In genomic region chr20:10433623-10434466, GRCh38 we compare ENCODE assay signal across 8 cellular contexts. TPM values are rescaled to one million over a fixed set of nuclear protein-coding genes. Genes with fewer than 3 reads are reported as not detected.
DNase-seq lines count a peak whose midpoint lies in the region; ATAC-seq, FAIRE-seq and TF ChIP-seq lines count a peak whose summit lies in the region.

Gene MKKS (minus strand): TSS chr20:10434222. CDS start chr20:10413514, 20,708 bp downstream.

- TF ChIP-seq CTCF in AG04450 (IDR thresholded peaks at IDR 0.05; ENCODE audit: low read depth, low read length), result peak; percentile 29; the same call in 1 of the 2 replicates
- TF ChIP-seq CTCF in kidney (IDR thresholded peaks at IDR 0.05; ENCODE audit: borderline replicate concordance, extremely low read depth, insufficient read depth), result no peak

- POLR2A ChIA-PET in AG04450 (lab: Yijun Ruan, JAX), result interaction anchor here (1.2 to 2.0 kb wide), 6 partner anchors 9 to 783 kb away, joined by 3 to 13 read pairs (median 4); partner anchors contain the start of gene JAG1

- H3K27ac ChIP-seq in AG04450 (ENCODE audit: low read depth, low read length) (peak within 1 kb of the TSS; percentile 22), caudate nucleus (ENCODE audit: low read depth, low read length) (peak within 1 kb of the TSS; percentile 87), kidney (ENCODE audit: low read depth in 2 of 2, low read length in 2 of 2) (peak within 1 kb of the TSS; percentile 95 to 97)

- CTCF ChIA-PET in AG04450 (lab: Charles Lee), result interaction anchor here (0.5 to 2.1 kb wide), 7 partner anchors 119 to 1109 kb away, joined by 3 to 8 read pairs (median 5); no protein-coding TSS in a partner anchor

- H3K27me3 ChIP-seq in AG04450 (ENCODE audit: control insufficient read depth, insufficient read depth, low read length), result no peaks in the 10 kb centered on the region

- H3K4me1 ChIP-seq in kidney (ENCODE audit: control insufficient read depth in 1 of 2, insufficient read depth in 1 of 2, low read depth in 1 of 2, low read length in 2 of 2), result peaks cover 0 to 8% of the 10 kb centered on the region in 2 donors

- H3K4me3 ChIP-seq in AG04450 (ENCODE audit: low read depth, low read length) (peak within 1 kb of the TSS; percentile 89), kidney (ENCODE audit: low read length in 2 of 2) (peak within 1 kb of the TSS; percentile 86 to 94)

- ATAC-seq in GM18907 (IDR thresholded peaks at IDR 0.05; ENCODE audit: unreplicated experiment) (peak; percentile 65), HG03135 (IDR thresholded peaks at IDR 0.05; ENCODE audit: unreplicated experiment) (peak; percentile 58)

- peak within 1 kb of the TSS; percentile 72 to 91 for H3K9ac ChIP-seq in kidney (ENCODE audit: low read length in 2 of 2)

- no peak for FAIRE-seq in kidney (lab: Jason Lieb, UNC)

- intact Hi-C loops in kidney (cut with DNase I), result no loop called here

- H3K36me3 ChIP-seq in kidney (ENCODE audit: control insufficient read depth in 1 of 2, insufficient read depth in 2 of 2, low read length in 2 of 2), result no peaks in the 10 kb centered on the region

- DNase-seq in AG04450 (ENCODE audit: low read depth, low spot score), result peak; percentile 82
- DNase-seq in NCI-H2227 treated with DMSO at 0.1 percent for 48 hours (lab: John Stamatoyannopoulos, UW), result peak; percentile 98
- DNase-seq in activated CD4-positive, CD25-positive, alpha-beta regulatory T cell (lab: John Stamatoyannopoulos, UW), result peak; percentile 63 to 77 (median 70)
- peak in 57 of 61 donors; percentile 40 to 92 (median 81) for DNase-seq in caudate nucleus (lab: John Stamatoyannopoulos, UW)
- DNase-seq in kidney, result peak; percentile 97
- peak; percentile 66 to 78 for DNase-seq in stimulated activated CD4-positive, alpha-beta T cell treated with anti-CD3 and anti-CD28 coated beads, Interleukin-15, amount 100 ng/mL, for 1 hour (ENCODE audit: low read depth in 1 of 2, low spot score in 1 of 2)

- H3K9me3 ChIP-seq in AG04450 (ENCODE audit: control insufficient read depth, insufficient read depth, low read length) (no peaks in the 10 kb centered on the region; the same call in 1 of the 2 replicates), kidney (ENCODE audit: control insufficient read depth in 1 of 2, low read length in 2 of 2) (no peaks in the 10 kb centered on the region)

RNA-seq across cellular contexts. Expression of gene MKKS, which starts in this region (rescaled TPM):
- polyA plus RNA-seq in AG04450 (2011; rRNA removed) (14.6 and 18.9 TPM in 2 replicates), kidney (ENCODE audit: insufficient read depth, low read depth, low replicate concordance) (49.2 TPM)
- 4.5 and 7.0 TPM in 2 replicates for polyA minus RNA-seq in AG04450 (2011; rRNA and poly(A)+ RNA removed)
- 17.8 TPM for total RNA-seq in kidney

Comparison
In these comparisons a context has a peak if more than half of its experiments do, and no peak if none do; other contexts are left out.
1. Peak in every context shown above with its lines: DNase-seq, ATAC-seq, H3K4me3 ChIP-seq and H3K27ac ChIP-seq.
2. H3K27ac ChIP-seq: peak in every context shown above with its lines; median percentile 96 in kidney; 87 in caudate nucleus; 22 in AG04450.